ENCODE assay signal across 19 cellular contexts in the genomic region with DNA sequence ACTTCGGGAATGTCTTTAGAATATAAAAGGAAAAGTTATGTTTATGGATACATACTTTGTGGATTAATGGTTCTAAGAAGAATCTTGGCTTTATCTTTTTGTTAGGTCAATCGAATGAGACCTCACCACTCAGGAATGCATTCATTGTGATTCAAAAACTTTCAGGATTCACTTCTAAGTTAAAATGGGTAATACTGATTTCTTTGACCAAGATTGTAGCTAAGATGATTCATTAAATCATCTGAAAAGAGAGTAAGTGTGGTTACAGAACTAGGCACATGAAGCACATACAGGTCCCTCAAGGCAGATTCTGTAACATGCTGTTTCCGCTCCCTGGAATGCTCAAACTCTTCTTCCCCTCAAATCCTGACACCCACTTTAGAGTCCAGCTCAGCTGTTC.
DNase-seq lines count a peak whose midpoint lies in the region; ATAC-seq, FAIRE-seq and TF ChIP-seq lines count a peak whose summit lies in the region.
"Had no signal": no experiment of that assay in that cellular context is flagged by ENCODE, and none has a peak within 500 bp of the region (broad histone marks: within the 10 kb centered on the region; RNA-seq: fewer than 3 reads in every experiment).

No MANE protein-coding gene starts in this region.

- H4K20me1 ChIP-seq in IMR-90 (ENCODE audit: insufficient read depth, low read length) (no peaks in the 10 kb centered on the region), keratinocyte (ENCODE audit: control insufficient read depth, extremely low read depth, insufficient read depth, low read length) (no peaks in the 10 kb centered on the region)

- H3K9ac ChIP-seq in IMR-90 (ENCODE audit: low read depth, low read length) (peak overlapping the region; percentile 74), keratinocyte (ENCODE audit: control insufficient read depth, extremely low read depth, insufficient read depth, low read length) (no peak overlapping the region)

- peak overlapping the region; percentile 96 for H3K56ac ChIP-seq in IMR-90 (ENCODE audit: extremely low read depth, insufficient read depth, low read length)

- peak; percentile 84 for ATAC-seq in IMR-90 (ENCODE audit: low read depth)

- intact Hi-C loops in IMR-90 (cut with micrococcal nuclease): no loop called here

- H3K4ac ChIP-seq in IMR-90 (ENCODE audit: low read depth, low read length): peak overlapping the region; percentile 99

- H3K9me3 ChIP-seq in IMR-90 (ENCODE audit: control insufficient read depth, insufficient read depth, low read length) (no peaks in the 10 kb centered on the region), keratinocyte (ENCODE audit: control insufficient read depth, low read depth, low read length) (no peaks in the 10 kb centered on the region), small intestine (ENCODE audit: control insufficient read depth, low read depth) (no peaks in the 10 kb centered on the region)
- H3K9me3 ChIP-seq: Peyer's patch, spleen, suprapubic skin had no signal

- dilution Hi-C loops in IMR-90 (cut with HindIII; ENCODE audit: low sequenced_read_pairs, unreplicated experiment): no loop called here
- dilution Hi-C loops in keratinocyte (cut with MboI; ENCODE audit: extremely low pct_ligation_motif_present, low sequenced_read_pairs): no loop called here

- peak overlapping the region; percentile 96 for H4K5ac ChIP-seq in IMR-90 (ENCODE audit: low read depth, low read length)

- H4K8ac ChIP-seq in IMR-90 (ENCODE audit: low read depth in 2 of 2, low read length in 2 of 2): peak overlapping the region; percentile 96 to 97

- H3K9me1 ChIP-seq in IMR-90 (ENCODE audit: insufficient read depth, low read length) (no peaks in the 10 kb centered on the region; the same call in 1 of the 2 replicates), keratinocyte (ENCODE audit: control insufficient read depth, extremely low read depth, insufficient read depth, low read length) (no peaks in the 10 kb centered on the region)

- no TSS peak for BruUV-seq in IMR-90 (replicated peaks; lab: Mats Ljungman, UMichigan)

- peak overlapping the region; percentile 99 for H3K18ac ChIP-seq in IMR-90 (ENCODE audit: low read depth, low read length)

- peak overlapping the region; percentile 99 for H2BK120ac ChIP-seq in IMR-90 (ENCODE audit: low read depth, low read length)

- POLR2A ChIA-PET in IMR-90 (lab: Charles Lee; ENCODE audit: unreplicated experiment): interaction anchor here (1.0 kb wide), 1 partner anchor 20 kb away, joined by 3 read pairs; no protein-coding TSS in a partner anchor

- H3K27ac ChIP-seq in IMR-90 (ENCODE audit: insufficient read depth, low read length) (peak overlapping the region; percentile 93), keratinocyte (ENCODE audit: control insufficient read depth, insufficient read depth, low read length) (no peak overlapping the region), small intestine (ENCODE audit: low read depth in 1 of 2, low read length in 1 of 2) (no peak overlapping the region)
- H3K27ac ChIP-seq: Peyer's patch, spleen, suprapubic skin had no signal

- no peaks in the 10 kb centered on the region for H3K27me3 ChIP-seq in IMR-90 (ENCODE audit: control insufficient read depth, insufficient read depth, low read length)
- H3K27me3 ChIP-seq in bronchial epithelial cell (ENCODE audit: control insufficient read depth, insufficient read depth, low read length): no peaks in the 10 kb centered on the region
- no peaks in the 10 kb centered on the region for H3K27me3 ChIP-seq in keratinocyte (ENCODE audit: control insufficient read depth, extremely low read depth, insufficient read depth, low read length)
- H3K27me3 ChIP-seq in small intestine (ENCODE audit: control insufficient read depth in 2 of 2, insufficient read depth in 2 of 2, low read length in 2 of 2): no peaks in the 10 kb centered on the region
- H3K27me3 ChIP-seq: Peyer's patch, spleen, suprapubic skin had no signal

- H4K91ac ChIP-seq in IMR-90 (ENCODE audit: insufficient read depth, low read depth, low read length): peak overlapping the region; percentile 97

- H3K4me2 ChIP-seq in IMR-90 (ENCODE audit: low read depth, low read length) (peak overlapping the region; percentile 9; the same call in 1 of the 2 replicates), keratinocyte (ENCODE audit: control insufficient read depth, extremely low read depth, insufficient read depth, low read depth, low read length) (peak overlapping the region; percentile 35)

- H3K4me1 ChIP-seq in IMR-90 (ENCODE audit: control insufficient read depth, insufficient read depth, low read length) (peaks cover 7% of the 10 kb centered on the region), keratinocyte (ENCODE audit: control insufficient read depth, extremely low read depth, insufficient read depth, low read length) (no peaks in the 10 kb centered on the region), small intestine (ENCODE audit: control insufficient read depth in 2 of 2, insufficient read depth in 1 of 2, low read depth in 1 of 2, low read length in 1 of 2) (no peaks in the 10 kb centered on the region)
- H3K4me1 ChIP-seq: Peyer's patch, spleen, suprapubic skin had no signal

- H3K36me3 ChIP-seq in IMR-90 (ENCODE audit: control insufficient read depth, insufficient read depth, low read length): no peaks in the 10 kb centered on the region
- H3K36me3 ChIP-seq in bronchial epithelial cell (ENCODE audit: control insufficient read depth, insufficient read depth, low read length): no peaks in the 10 kb centered on the region
- no peaks in the 10 kb centered on the region for H3K36me3 ChIP-seq in keratinocyte (ENCODE audit: control insufficient read depth in 2 of 2, extremely low read depth in 1 of 2, insufficient read depth in 2 of 2, low read length in 2 of 2)
- H3K36me3 ChIP-seq in small intestine (ENCODE audit: control insufficient read depth in 2 of 2, insufficient read depth in 2 of 2, low read length in 2 of 2): no peaks in the 10 kb centered on the region
- H3K36me3 ChIP-seq: Peyer's patch, spleen, suprapubic skin had no signal

- peak overlapping the region; percentile 100 for H2BK20ac ChIP-seq in IMR-90 (ENCODE audit: low read depth, low read length)

- CTCF ChIA-PET in IMR-90 (lab: Yijun Ruan, JAX): no interaction called here

- no peak overlapping the region for H2AFZ ChIP-seq in IMR-90 (replicated peaks; ENCODE audit: low read length, poor library complexity)
- H2AFZ ChIP-seq in keratinocyte (ENCODE audit: control insufficient read depth, low read length): peak overlapping the region; percentile 10

- in situ Hi-C loops in IMR-90 (cut with MboI; ENCODE audit: low sequenced_read_pairs): no loop called here

- no peaks in the 10 kb centered on the region for H3K79me2 ChIP-seq in keratinocyte (ENCODE audit: control insufficient read depth, insufficient read depth, low read length)

- H3K23ac ChIP-seq in IMR-90 (ENCODE audit: low read depth, low read length): peak overlapping the region; percentile 99; the same call in 1 of the 2 replicates

- H2BK15ac ChIP-seq in IMR-90 (ENCODE audit: low read depth, low read length): peak overlapping the region; percentile 96

- FAIRE-seq in bronchial epithelial cell (lab: Jason Lieb, UNC) (no peak), keratinocyte (lab: Jason Lieb, UNC) (peak; percentile 51), small intestine (lab: Jason Lieb, UNC) (no peak)

- no peak for TF ChIP-seq RAD21 in IMR-90 (IDR thresholded peaks at IDR 0.05; ENCODE audit: low read length)

- peak overlapping the region; percentile 75 for H2AK5ac ChIP-seq in IMR-90 (ENCODE audit: low read depth, low read length)

- H2AK9ac ChIP-seq in IMR-90 (replicated peaks; ENCODE audit: low read depth, low read length, poor library complexity): peak overlapping the region; percentile 6

- TF ChIP-seq POLR2A in IMR-90 (IDR thresholded peaks at IDR 0.05; ENCODE audit: low read depth, low read length): no peak

- H2BK5ac ChIP-seq in IMR-90 (ENCODE audit: low read depth, low read length, poor library complexity, severe bottlenecking): peak overlapping the region; percentile 100

- TF ChIP-seq CTCF in AG10803 (conservative IDR thresholded peaks at IDR 0.05; ENCODE audit: low read length): no peak
- no peak for TF ChIP-seq CTCF in IMR-90 (conservative IDR thresholded peaks at IDR 0.05; ENCODE audit: low read depth, low read length)
- TF ChIP-seq CTCF in bronchial epithelial cell (IDR thresholded peaks at IDR 0.05; ENCODE audit: insufficient read depth, low read length, severe bottlenecking): no peak
- no peak for TF ChIP-seq CTCF in keratinocyte (optimal IDR thresholded peaks at IDR 0.05 in 1 of 3, IDR thresholded peaks at IDR 0.05 in 1 of 3, conservative IDR thresholded peaks at IDR 0.05 in 1 of 3; ENCODE audit: extremely low read depth in 1 of 3, insufficient read depth in 2 of 3, low read length in 3 of 3)

- H3K79me1 ChIP-seq in IMR-90 (ENCODE audit: low read depth in 1 of 2, low read length in 2 of 2): peaks cover 6 to 17% of the 10 kb centered on the region in 2 experiments; a peak in 1 of 4 replicates

- 0% methylated on average over 1 of the region's 3 CpGs; no CpG with 5 or more reads in 1 of the 2 experiments for WGBS in IMR-90 (ENCODE audit: extremely low coverage in 2 of 2, insufficient read length in 1 of 2), 2 experiments
- WGBS in small intestine, 3 donors: 69 to 74% (median 71%) methylated on average over 3 of the region's 3 CpGs

- H3K4me3 ChIP-seq in AG10803 (ENCODE audit: low read length) (no peak overlapping the region), IMR-90 (ENCODE audit: insufficient read depth, low read depth, low read length) (no peak overlapping the region), bronchial epithelial cell (ENCODE audit: low read depth, low read length) (no peak overlapping the region), keratinocyte (ENCODE audit: control insufficient read depth in 2 of 3, extremely low read depth in 1 of 3, insufficient read depth in 2 of 3, low read depth in 1 of 3, low read length in 3 of 3) (no peak overlapping the region), small intestine (ENCODE audit: low read depth in 1 of 2, low read length in 2 of 2) (no peak overlapping the region)
- H3K4me3 ChIP-seq: Peyer's patch, spleen, suprapubic skin had no signal

- DNase-seq in AG10803 (ENCODE audit: low read depth): peak; percentile 81
- peak; percentile 96 for DNase-seq in IMR-90
- peak; percentile 83 for DNase-seq in bronchial epithelial cell (ENCODE audit: low read depth)
- DNase-seq in keratinocyte (ENCODE audit: low read depth, low spot score): no peak
- no peak for DNase-seq in NCI-H526 treated with DMSO at 0.1 percent for 48 hours (lab: John Stamatoyannopoulos, UW)
- no peak for DNase-seq in GF-D8 (lab: John Stamatoyannopoulos, UW)
- DNase-seq in small intestine: no peak
- DNase-seq in NCI-H1105 treated with DMSO at 0.1 percent for 48 hours (lab: John Stamatoyannopoulos, UW): no peak
- DNase-seq: activated CD4-positive, CD25-positive, alpha-beta regulatory T cell treated with anti-CD3 and anti-CD28 coated beads, Interleukin-2, amount 50 U/mL, for 72 hours; activated naive CD4-positive, alpha-beta T cell treated with anti-CD3 and anti-CD28 coated beads, Interleukin-2, amount 50 U/mL, for 16 hours; AML-193; DMS153; erythroblast; NCI-H1436 treated with DMSO at 0.1 percent for 48 hours; NCI-H526; nucleus accumbens; Peyer's patch; spleen had no signal

- peak overlapping the region; percentile 100 for H3K14ac ChIP-seq in IMR-90 (replicated peaks; ENCODE audit: low read depth, low read length)

TF ChIP-seq in IMR-90, 13 proteins besides CTCF, POLR2A, EP300 and RAD21 (continues in another document):
- TF ChIP-seq RFX5 (IDR thresholded peaks at IDR 0.05; ENCODE audit: low read depth, low read length) (no peak), RCOR1 (IDR thresholded peaks at IDR 0.05; ENCODE audit: insufficient replicate concordance, low read length) (no peak)

Comparison
In these comparisons a context has a peak if more than half of its experiments do, and no peak if none do; other contexts are left out.
1. DNase-seq: peak in AG10803 (single experiment), IMR-90 (single experiment) and bronchial epithelial cell (single experiment); none in keratinocyte (single experiment), NCI-H526 treated with DMSO at 0.1 percent for 48 hours (single experiment), GF-D8 (single experiment), small intestine (single experiment) and NCI-H1105 treated with DMSO at 0.1 percent for 48 hours (single experiment).